In genomic region chr10:59732849-59733248, GRCh38 we compare ENCODE assay signal across 13 cellular contexts. TPM values are rescaled to one million over a fixed set of nuclear protein-coding genes. Genes with fewer than 3 reads are reported as not detected.
"Had no signal": no experiment of that assay in that cellular context is flagged by ENCODE, and none has a peak within 500 bp of the region (broad histone marks: within the 10 kb centered on the region; RNA-seq: fewer than 3 reads in every experiment).

No MANE protein-coding gene starts in this region.

RNA-seq across cellular contexts. Expression of gene MRLN, which starts 20.4 kb away (rescaled TPM):
- total RNA-seq: activated B cell treated with CpG ODN at 0.5 μM for 24 hours; activated CD4-positive, alpha-beta memory T cell treated with anti-CD3 and anti-CD28 coated beads for 36 hours; activated CD4-positive, alpha-beta memory T cell treated with anti-CD3 and anti-CD28 coated beads, Interleukin-2, amount 10 ng/mL, durations not matched to agents 7 days and 5 days; activated CD4-positive, alpha-beta T cell treated with anti-CD3 and anti-CD28 coated beads for 36 hours; activated CD4-positive, alpha-beta T cell treated with anti-CD3 and anti-CD28 coated beads, Interleukin-2, amount 10 ng/mL, durations not matched to agents 7 days and 5 days; activated CD8-positive, alpha-beta memory T cell treated with anti-CD3 and anti-CD28 coated beads for 36 hours; activated CD8-positive, alpha-beta memory T cell treated with anti-CD3 and anti-CD28 coated beads, Interleukin-2, amount 10 ng/mL, durations not matched to agents 7 days and 5 days; activated CD8-positive, alpha-beta T cell treated with anti-CD3 and anti-CD28 coated beads for 36 hours; activated CD8-positive, alpha-beta T cell treated with anti-CD3 and anti-CD28 coated beads, Interleukin-2, amount 10 ng/mL, durations not matched to agents 7 days and 5 days; T-cell; T-helper 1 cell treated with Interleukin-12 subunit alpha and Interleukin-12 subunit beta and Interleukin-4 antibody, amounts not matched to agents 30 ng/mL and 1 ng/mL, for 36 hours; T-helper 2 cell treated with Interferon-gamma antibody and Interleukin-4, amounts not matched to agents 100 ng/mL and 5 ng/mL, for 36 hours; WTC11 had no signal
